8 cellular contexts compared by ENCODE assay signal in genomic region chr11:66113132-66113856, GRCh38. TPM values are rescaled to one million over a fixed set of nuclear protein-coding genes. Genes with fewer than 3 reads are reported as not detected.
DNase-seq lines count a peak whose midpoint lies in the region; ATAC-seq and TF ChIP-seq lines count a peak whose summit lies in the region.

No MANE protein-coding gene starts in this region.

- TF ChIP-seq CTCF in RWPE2 (IDR thresholded peaks at IDR 0.05; ENCODE audit: poor library complexity, severe bottlenecking) (no peak), suprapubic skin (IDR thresholded peaks at IDR 0.05) (no peak)

- peaks cover 94% of the 10 kb centered on the region for H3K4me1 Mint-ChIP-seq in activated T-cell treated with anti-CD3 and anti-CD28 coated beads, Interleukin-2, amount 50 U/mL, for 4 hours (ENCODE audit: low read depth)

- ATAC-seq in activated T-cell treated with anti-CD3 and anti-CD28 coated beads, Interleukin-2, amount 50 U/mL, for 4 hours, result peak in 1 of 2 donors; percentile 21
- peak; percentile 85 for ATAC-seq in RWPE2 (ENCODE audit: low read depth)
- ATAC-seq in HG03095 (IDR thresholded peaks at IDR 0.05; ENCODE audit: unreplicated experiment), result no peak

- peak overlapping the region; percentile 56 for H3K4me3 Mint-ChIP-seq in activated T-cell treated with anti-CD3 and anti-CD28 coated beads, Interleukin-2, amount 50 U/mL, for 4 hours

- H3K36me3 Mint-ChIP-seq in activated T-cell treated with anti-CD3 and anti-CD28 coated beads, Interleukin-2, amount 50 U/mL, for 4 hours (ENCODE audit: insufficient read depth), result peaks cover 3% of the 10 kb centered on the region

- H3K9me3 Mint-ChIP-seq in activated T-cell treated with anti-CD3 and anti-CD28 coated beads, Interleukin-2, amount 50 U/mL, for 4 hours, result no peaks in the 10 kb centered on the region

- no peaks in the 10 kb centered on the region for H3K27me3 Mint-ChIP-seq in activated T-cell treated with anti-CD3 and anti-CD28 coated beads, Interleukin-2, amount 50 U/mL, for 4 hours (ENCODE audit: low read depth)

- WGBS in suprapubic skin, result 44% methylated on average over 4 of the region's 4 CpGs

- H3K27ac ChIP-seq in RWPE2 (ENCODE audit: poor library complexity, severe bottlenecking) (peak overlapping the region; percentile 98), suprapubic skin (peak overlapping the region; percentile 7)

- no peak for DNase-seq in activated T-cell treated with anti-CD3 and anti-CD28 coated beads, Interleukin-2, amount 50 U/mL, for 4 hours
- DNase-seq in activated T-cell treated with anti-CD3 and anti-CD28 coated beads for 4 hours, result no peak
- DNase-seq in RWPE2 (ENCODE audit: low spot score), result no peak
- peak; percentile 49 for DNase-seq in fibroblast of gingiva (ENCODE audit: low read depth)
- no peak for DNase-seq in suprapubic skin (ENCODE audit: low spot score in 2 of 2)
- no peak for DNase-seq in NCI-H146 treated with DMSO at 0.1 percent for 48 hours (lab: John Stamatoyannopoulos, UW; ENCODE audit: unreplicated experiment)
- no peak for DNase-seq in amygdala (lab: John Stamatoyannopoulos, UW)

- H3K27me3 ChIP-seq in RWPE2 (ENCODE audit: insufficient read depth, poor library complexity, severe bottlenecking), result no peaks in the 10 kb centered on the region
- H3K27me3 ChIP-seq in suprapubic skin, result no peaks in the 10 kb centered on the region

- H3K4me3 ChIP-seq in RWPE2 (ENCODE audit: severe bottlenecking), result no peak overlapping the region
- no peak overlapping the region for H3K4me3 ChIP-seq in suprapubic skin

- H3K36me3 ChIP-seq in RWPE2 (ENCODE audit: low read depth) (no peaks in the 10 kb centered on the region; the same call in 1 of the 2 replicates), suprapubic skin (no peaks in the 10 kb centered on the region)

- peaks cover 63% of the 10 kb centered on the region for H3K4me1 ChIP-seq in RWPE2 (ENCODE audit: insufficient read depth, poor library complexity, severe bottlenecking)
- H3K4me1 ChIP-seq in suprapubic skin, result peaks cover 31% of the 10 kb centered on the region

- TF ChIP-seq EP300 in suprapubic skin (IDR thresholded peaks at IDR 0.05), result no peak

- H3K9me3 ChIP-seq in RWPE2 (ENCODE audit: severe bottlenecking), result no peaks in the 10 kb centered on the region
- no peaks in the 10 kb centered on the region for H3K9me3 ChIP-seq in suprapubic skin

- TF ChIP-seq POLR2A in suprapubic skin (IDR thresholded peaks at IDR 0.05), result no peak

RNA-seq across cellular contexts. Expression of gene PACS1, which starts 43.2 kb away (rescaled TPM):
- 10 to 100 TPM; 43.4 to 46.3 (median 44.8) TPM for total RNA-seq in activated T-cell treated with anti-CD3 and anti-CD28 coated beads, Interleukin-2, amount 50 U/mL, for 4 hours
- total RNA-seq in suprapubic skin, result 10 to 100 TPM; 30.5 to 78.6 (median 41.8) TPM
